Comparison of ENCODE assay signal across 9 cellular contexts in genomic region chr6:44868335-44868668, GRCh38.
DNase-seq lines count a peak whose midpoint lies in the region; ATAC-seq and TF ChIP-seq lines count a peak whose summit lies in the region.
"Had no signal": no experiment of that assay in that cellular context is flagged by ENCODE, and none has a peak within 500 bp of the region (broad histone marks: within the 10 kb centered on the region; RNA-seq: fewer than 3 reads in every experiment).

No MANE protein-coding gene starts in this region.

- no peaks in the 10 kb centered on the region for H3K4me1 ChIP-seq in colonic mucosa

- ATAC-seq in GM19043 (IDR thresholded peaks at IDR 0.05; ENCODE audit: low read depth, unreplicated experiment) = peak; percentile 35
- peak; percentile 55 for ATAC-seq in GM21723 (IDR thresholded peaks at IDR 0.05; ENCODE audit: unreplicated experiment)
- peak; percentile 33 for ATAC-seq in HG03103 (IDR thresholded peaks at IDR 0.05; ENCODE audit: low read depth, unreplicated experiment)
- ATAC-seq in stimulated activated memory B cell treated with anti-CD40 and anti-IgM and Interleukin-4, amounts not matched to agents 10 μg/mL and 1 μg/mL and 100 μg/mL, for 72 hours = peak; percentile 74
- ATAC-seq: esophagus mucosa had no signal

- no peak overlapping the region for H3K4me3 ChIP-seq in colonic mucosa

- H3K4me1 Mint-ChIP-seq in stimulated activated memory B cell treated with anti-CD40 and anti-IgM and Interleukin-4, amounts not matched to agents 10 μg/mL and 1 μg/mL and 100 μg/mL, for 72 hours = peaks cover 27% of the 10 kb centered on the region
- no peaks in the 10 kb centered on the region for H3K4me1 Mint-ChIP-seq in osteocyte (ENCODE audit: unreplicated experiment)
- H3K4me1 Mint-ChIP-seq: mesothelial cell of epicardium had no signal

- no peak overlapping the region for H3K27ac ChIP-seq in colonic mucosa

- DNase-seq in colonic mucosa (no peak), osteocyte (ENCODE audit: extremely low spot score, unreplicated experiment) (no peak), GF-D8 (lab: John Stamatoyannopoulos, UW) (no peak)

- H3K27me3 Mint-ChIP-seq in stimulated activated memory B cell treated with anti-CD40 and anti-IgM and Interleukin-4, amounts not matched to agents 10 μg/mL and 1 μg/mL and 100 μg/mL, for 72 hours = no peaks in the 10 kb centered on the region
- no peaks in the 10 kb centered on the region for H3K27me3 Mint-ChIP-seq in osteocyte (ENCODE audit: unreplicated experiment)

- no peak overlapping the region for H3K4me3 Mint-ChIP-seq in stimulated activated memory B cell treated with anti-CD40 and anti-IgM and Interleukin-4, amounts not matched to agents 10 μg/mL and 1 μg/mL and 100 μg/mL, for 72 hours
- H3K4me3 Mint-ChIP-seq in osteocyte (ENCODE audit: unreplicated experiment) = no peak overlapping the region
- H3K4me3 Mint-ChIP-seq: mesothelial cell of epicardium had no signal

- TF ChIP-seq CTCF in colonic mucosa (IDR thresholded peaks at IDR 0.05) (no peak), osteocyte (IDR thresholded peaks at IDR 0.05) (no peak)

- H3K9ac ChIP-seq in colonic mucosa (ENCODE audit: low read depth in 2 of 2, low read length in 2 of 2) = no peak overlapping the region

- H3K27ac Mint-ChIP-seq in stimulated activated memory B cell treated with anti-CD40 and anti-IgM and Interleukin-4, amounts not matched to agents 10 μg/mL and 1 μg/mL and 100 μg/mL, for 72 hours = peak overlapping the region; percentile 25
- H3K27ac Mint-ChIP-seq in osteocyte (ENCODE audit: unreplicated experiment) = no peak overlapping the region
- H3K27ac Mint-ChIP-seq: mesothelial cell of epicardium had no signal

- H3K36me3 Mint-ChIP-seq in stimulated activated memory B cell treated with anti-CD40 and anti-IgM and Interleukin-4, amounts not matched to agents 10 μg/mL and 1 μg/mL and 100 μg/mL, for 72 hours = peaks cover 23% of the 10 kb centered on the region
- H3K36me3 Mint-ChIP-seq in osteocyte (ENCODE audit: unreplicated experiment) = peaks cover 6% of the 10 kb centered on the region

- intact Hi-C loops in colonic mucosa (cut with DNase I) = no loop called here

- H3K9me3 ChIP-seq in colonic mucosa = no peaks in the 10 kb centered on the region

- peaks cover 8% of the 10 kb centered on the region for H3K9me3 Mint-ChIP-seq in stimulated activated memory B cell treated with anti-CD40 and anti-IgM and Interleukin-4, amounts not matched to agents 10 μg/mL and 1 μg/mL and 100 μg/mL, for 72 hours
- H3K9me3 Mint-ChIP-seq in osteocyte (ENCODE audit: unreplicated experiment) = peaks cover 12% of the 10 kb centered on the region

- no peaks in the 10 kb centered on the region for H3K27me3 ChIP-seq in colonic mucosa

- no peaks in the 10 kb centered on the region for H3K36me3 ChIP-seq in colonic mucosa
